Comparison of ENCODE assay signal across 12 cellular contexts in the genomic region with DNA sequence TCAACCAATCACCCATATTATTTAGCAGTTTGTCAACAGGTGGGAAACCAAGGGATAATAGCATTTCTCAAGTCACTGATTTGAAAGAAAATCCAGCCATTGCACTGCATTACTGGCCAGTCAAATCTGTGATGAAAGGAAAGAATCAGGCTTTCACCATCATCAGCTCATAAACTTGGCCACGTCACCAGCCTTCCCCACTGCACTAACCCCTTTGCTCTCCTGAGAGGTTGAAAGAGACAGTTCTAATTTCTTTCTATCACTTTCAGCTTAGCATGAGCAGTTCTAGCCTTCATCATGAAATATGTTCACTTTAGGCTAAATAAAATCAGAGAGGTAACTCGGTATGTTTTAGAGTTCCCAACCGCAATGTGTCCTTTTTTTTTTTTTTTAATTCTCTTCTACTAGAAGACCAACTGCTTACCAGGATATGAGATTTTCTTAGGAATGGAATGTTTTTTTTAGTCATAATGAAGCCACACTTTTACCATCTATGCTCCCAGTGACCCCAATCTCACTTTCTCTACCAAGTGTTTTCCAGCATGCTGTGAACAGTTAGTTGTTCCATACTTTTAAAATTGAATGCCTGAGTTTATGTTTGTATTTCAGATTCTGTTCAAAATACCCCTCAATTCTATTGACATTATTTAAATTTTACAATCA.
"Had no signal": no experiment of that assay in that cellular context is flagged by ENCODE, and none has a peak within 500 bp of the region (broad histone marks: within the 10 kb centered on the region; RNA-seq: fewer than 3 reads in every experiment).

No MANE protein-coding gene starts in this region.

- ATAC-seq: activated T-helper 17 cell treated with anti-CD3 and anti-CD28 coated beads, Interleukin-2, amount 50 U/mL, for 72 hours had no signal

- H3K4me3 ChIP-seq: colonic mucosa, neural progenitor cell, stomach, thoracic aorta had no signal

- H2AFZ ChIP-seq: neural progenitor cell, parathyroid adenoma had no signal

- H3K36me3 ChIP-seq: colonic mucosa, neural progenitor cell, stomach, thoracic aorta had no signal

- H3K9me3 ChIP-seq: colonic mucosa, stomach, thoracic aorta had no signal

- H3K4me1 ChIP-seq: colonic mucosa, parathyroid adenoma, stomach had no signal

- H3K27me3 ChIP-seq: colonic mucosa, neural progenitor cell, stomach had no signal

- H3K9ac ChIP-seq: neural progenitor cell, parathyroid adenoma had no signal

- H3K79me2 ChIP-seq: parathyroid adenoma had no signal

- DNase-seq: activated B cell treated with CpG ODN at 0.5 μM for 24 hours; activated CD4-positive, alpha-beta T cell treated with anti-CD3 and anti-CD28 coated beads, Interleukin-2, amount 10 ng/mL, durations not matched to agents 7 days and 5 days; activated CD8-positive, alpha-beta memory T cell treated with anti-CD3 and anti-CD28 coated beads for 24 hours; activated naive CD4-positive, alpha-beta T cell treated with anti-CD3 and anti-CD28 coated beads for 36 hours; colonic mucosa; hippocampal formation; stimulated activated CD4-positive, alpha-beta T cell treated with anti-CD3 and anti-CD28 coated beads, Interleukin-4, amount 100 ng/mL, for 4 hours; stomach had no signal

- H3K4me2 ChIP-seq: neural progenitor cell had no signal

- H3K27ac ChIP-seq: colonic mucosa, neural progenitor cell, parathyroid adenoma, stomach, thoracic aorta had no signal
